ENCODE assay signal across 20 cellular contexts in the genomic region with DNA sequence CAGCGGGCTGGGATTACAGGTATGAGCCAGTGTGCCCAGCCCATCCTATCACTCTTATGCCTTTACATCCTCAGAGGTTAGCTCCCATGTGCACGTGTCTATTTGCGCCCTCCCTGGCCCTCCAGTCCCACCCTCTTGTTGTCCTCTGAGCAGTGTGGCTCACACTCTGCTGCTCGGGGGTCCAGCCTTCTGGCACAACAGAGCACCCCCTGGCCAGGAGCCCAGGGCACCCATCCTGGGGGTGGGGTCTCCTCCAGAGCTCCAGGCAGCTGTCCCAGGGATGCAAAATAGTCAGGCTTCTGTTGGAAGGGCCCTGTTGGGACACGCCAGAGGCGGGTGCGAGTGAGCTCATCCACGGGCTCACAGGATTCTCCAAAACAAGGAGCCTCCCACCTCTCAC. TPM values are rescaled to one million over a fixed set of nuclear protein-coding genes. Genes with fewer than 3 reads are reported as not detected.
DNase-seq lines count a peak whose midpoint lies in the region; ATAC-seq lines count a peak whose summit lies in the region.
"Had no signal": no experiment of that assay in that cellular context is flagged by ENCODE, and none has a peak within 500 bp of the region (broad histone marks: within the 10 kb centered on the region; RNA-seq: fewer than 3 reads in every experiment).

No MANE protein-coding gene starts in this region.

- WGBS in esophagus, 2 donors: 60 to 64% methylated on average over 8 of the region's 8 CpGs
- no CpG with 5 or more reads among the region's 8 CpGs for WGBS in neuronal stem cell (ENCODE audit: extremely low coverage in 2 of 2, insufficient read length in 2 of 2, insufficient replicate concordance in 1 of 2), 2 donors

- DNase-seq in activated naive CD4-positive, alpha-beta T cell treated with anti-CD3 and anti-CD28 coated beads, Interleukin-2, amount 50 U/mL, for 72 hours (ENCODE audit: low spot score in 2 of 2): no peak
- no peak for DNase-seq in activated naive CD4-positive, alpha-beta T cell (lab: John Stamatoyannopoulos, UW)
- DNase-seq in NCI-H1694 (lab: John Stamatoyannopoulos, UW) (peak; percentile 60), neuronal stem cell (ENCODE audit: low spot score) (no peak)
- DNase-seq in activated T-helper 2 cell treated with anti-CD3 and anti-CD28 coated beads, Interferon-gamma antibody, Interleukin-2, Interleukin-4, amounts not matched to agents 10 μg/mL and 5 μg/mL and 100 μg/mL, durations not matched to agents 14 hours and 24 hours and 36 hours (ENCODE audit: low spot score): no peak
- no peak for DNase-seq in central memory CD4-positive, alpha-beta T cell
- DNase-seq: DMS79 treated with DMSO at 0.1 percent for 48 hours, GM23248, NCI-H1092 treated with DMSO at 0.1 percent for 48 hours, NCI-H146, NCI-H2081 treated with DMSO at 0.1 percent for 48 hours, SHP77 had no signal

- H3K9me3 ChIP-seq in esophagus (ENCODE audit: control insufficient read depth in 2 of 2, insufficient read depth in 1 of 2, low read depth in 1 of 2, low read length in 1 of 2) (no peaks in the 10 kb centered on the region), neuronal stem cell (replicated peaks in 1 of 2; ENCODE audit: control insufficient read depth in 2 of 2, insufficient read depth in 1 of 2, low read depth in 1 of 2, low read length in 2 of 2) (no peaks in the 10 kb centered on the region)
- H3K9me3 ChIP-seq: HAP-1 had no signal

- no peak overlapping the region for H3K4me2 ChIP-seq in neuronal stem cell (ENCODE audit: insufficient read depth, low read length, poor library complexity, severe bottlenecking)

- H3K4me1 Mint-ChIP-seq in activated T-helper 2 cell treated with anti-CD3 and anti-CD28 coated beads, Interferon-gamma antibody, Interleukin-2, Interleukin-4, amounts not matched to agents 10 μg/mL and 5 μg/mL and 100 μg/mL, durations not matched to agents 14 hours and 24 hours and 36 hours (ENCODE audit: low read depth): no peaks in the 10 kb centered on the region

- peak overlapping the region; percentile 66 for H2BK5ac ChIP-seq in neuronal stem cell (ENCODE audit: low read length)

- H3K27me3 ChIP-seq in esophagus (ENCODE audit: control insufficient read depth in 1 of 2, insufficient read depth in 2 of 2, low read length in 2 of 2) (no peaks in the 10 kb centered on the region), neuronal stem cell (ENCODE audit: control insufficient read depth in 3 of 3, insufficient read depth in 3 of 3, low read depth in 1 of 3, low read length in 3 of 3) (peaks cover 0 to 13% (median 0%) of the 10 kb centered on the region in 3 experiments)

- no peaks in the 10 kb centered on the region for H3K36me3 Mint-ChIP-seq in activated naive CD4-positive, alpha-beta T cell treated with anti-CD3 and anti-CD28 coated beads, Interleukin-2, amount 50 U/mL, for 72 hours
- peaks cover 2% of the 10 kb centered on the region for H3K36me3 Mint-ChIP-seq in activated T-helper 2 cell treated with anti-CD3 and anti-CD28 coated beads, Interferon-gamma antibody, Interleukin-2, Interleukin-4, amounts not matched to agents 10 μg/mL and 5 μg/mL and 100 μg/mL, durations not matched to agents 14 hours and 24 hours and 36 hours (ENCODE audit: low read depth)

- H4K91ac ChIP-seq in neuronal stem cell (ENCODE audit: low read depth, low read length, poor library complexity): no peak overlapping the region

- no peak overlapping the region for H3K14ac ChIP-seq in neuronal stem cell (ENCODE audit: low read length)

- H3K4me1 ChIP-seq in esophagus (ENCODE audit: control insufficient read depth in 2 of 2, insufficient read depth in 2 of 2, low read length in 1 of 2) (peaks cover 0 to 37% of the 10 kb centered on the region in 2 donors), neuronal stem cell (ENCODE audit: control insufficient read depth in 2 of 2, insufficient read depth in 1 of 2, low read depth in 1 of 2, low read length in 2 of 2) (peaks cover 0 to 7% of the 10 kb centered on the region in 2 donors)
- H3K4me1 ChIP-seq: HAP-1 had no signal

- peak overlapping the region; percentile 72 for H2BK120ac ChIP-seq in neuronal stem cell (ENCODE audit: low read depth, low read length)

- H3K9ac ChIP-seq in neuronal stem cell (ENCODE audit: low read depth, low read length, poor library complexity): peak overlapping the region; percentile 0
- H3K9ac ChIP-seq: GM23248 had no signal

- intact Hi-C loops in activated T-helper 2 cell treated with anti-CD3 and anti-CD28 coated beads, Interferon-gamma antibody, Interleukin-2, Interleukin-4, amounts not matched to agents 10 μg/mL and 5 μg/mL and 100 μg/mL, durations not matched to agents 14 hours and 24 hours and 36 hours (cut with micrococcal nuclease): loop anchor here (10.0 kb wide), 1 partner anchor 51 kb away; no protein-coding TSS in a partner anchor

- H2AFZ ChIP-seq in neuronal stem cell (ENCODE audit: low read length): no peak overlapping the region
- H2AFZ ChIP-seq: GM23248 had no signal

- H3K27ac Mint-ChIP-seq in activated naive CD4-positive, alpha-beta T cell treated with anti-CD3 and anti-CD28 coated beads, Interleukin-2, amount 50 U/mL, for 72 hours: peak overlapping the region; percentile 62 to 87
- H3K27ac Mint-ChIP-seq in activated T-helper 2 cell treated with anti-CD3 and anti-CD28 coated beads, Interferon-gamma antibody, Interleukin-2, Interleukin-4, amounts not matched to agents 10 μg/mL and 5 μg/mL and 100 μg/mL, durations not matched to agents 14 hours and 24 hours and 36 hours: no peak overlapping the region

- H3K9me3 Mint-ChIP-seq in activated naive CD4-positive, alpha-beta T cell treated with anti-CD3 and anti-CD28 coated beads, Interleukin-2, amount 50 U/mL, for 72 hours: no peaks in the 10 kb centered on the region
- H3K9me3 Mint-ChIP-seq in activated T-helper 2 cell treated with anti-CD3 and anti-CD28 coated beads, Interferon-gamma antibody, Interleukin-2, Interleukin-4, amounts not matched to agents 10 μg/mL and 5 μg/mL and 100 μg/mL, durations not matched to agents 14 hours and 24 hours and 36 hours: no peaks in the 10 kb centered on the region

- H3K4me3 Mint-ChIP-seq in activated T-helper 2 cell treated with anti-CD3 and anti-CD28 coated beads, Interferon-gamma antibody, Interleukin-2, Interleukin-4, amounts not matched to agents 10 μg/mL and 5 μg/mL and 100 μg/mL, durations not matched to agents 14 hours and 24 hours and 36 hours (ENCODE audit: low read depth): no peak overlapping the region
- H3K4me3 Mint-ChIP-seq: B cell had no signal

- H2BK15ac ChIP-seq in neuronal stem cell (ENCODE audit: low read length): no peak overlapping the region

- peak overlapping the region; percentile 23 to 73 for H3K27ac ChIP-seq in esophagus (ENCODE audit: low read depth in 2 of 2, low read length in 1 of 2)
- H3K27ac ChIP-seq in neuronal stem cell (replicated peaks; ENCODE audit: low read length): no peak overlapping the region
- H3K27ac ChIP-seq: 22Rv1, GM23248 had no signal

- H3K4ac ChIP-seq in neuronal stem cell (ENCODE audit: low read length): no peak overlapping the region

- H3K36me3 ChIP-seq in esophagus (ENCODE audit: control insufficient read depth in 2 of 2, insufficient read depth in 2 of 2, low read length in 1 of 2) (no peaks in the 10 kb centered on the region), neuronal stem cell (replicated peaks in 1 of 2; ENCODE audit: control insufficient read depth in 2 of 2, insufficient read depth in 2 of 2, low read length in 2 of 2) (no peaks in the 10 kb centered on the region)
- H3K36me3 ChIP-seq: HAP-1 had no signal

- no peaks in the 10 kb centered on the region for H3K79me1 ChIP-seq in neuronal stem cell (ENCODE audit: low read depth, low read length)

- no peak overlapping the region for H4K8ac ChIP-seq in neuronal stem cell (ENCODE audit: low read depth, low read length)

- H3K4me3 ChIP-seq in esophagus (ENCODE audit: low read depth in 1 of 2, low read length in 2 of 2) (no peak overlapping the region), neuronal stem cell (ENCODE audit: low read length in 2 of 2) (no peak overlapping the region)
- H3K4me3 ChIP-seq: GM23248, HAP-1 had no signal

- no peaks in the 10 kb centered on the region for H3K27me3 Mint-ChIP-seq in activated T-helper 2 cell treated with anti-CD3 and anti-CD28 coated beads, Interferon-gamma antibody, Interleukin-2, Interleukin-4, amounts not matched to agents 10 μg/mL and 5 μg/mL and 100 μg/mL, durations not matched to agents 14 hours and 24 hours and 36 hours (ENCODE audit: low read depth)
- H3K27me3 Mint-ChIP-seq: B cell had no signal

- no peak overlapping the region for H3K23ac ChIP-seq in neuronal stem cell (ENCODE audit: low read depth, low read length, poor library complexity)

- no peak for ATAC-seq in activated naive CD4-positive, alpha-beta T cell treated with anti-CD3 and anti-CD28 coated beads, Interleukin-2, amount 50 U/mL, for 72 hours
- no peak for ATAC-seq in GM21390 (IDR thresholded peaks at IDR 0.05; ENCODE audit: unreplicated experiment)
- ATAC-seq: Panc1 had no signal

- peak overlapping the region; percentile 98 for H2BK12ac ChIP-seq in neuronal stem cell (ENCODE audit: low read length)

- peak overlapping the region; percentile 99 for H2AK5ac ChIP-seq in neuronal stem cell (ENCODE audit: low read depth, low read length)

- H3K18ac ChIP-seq in neuronal stem cell (ENCODE audit: low read length): peak overlapping the region; percentile 24

RNA-seq across cellular contexts. Expression of gene FAM83G, which starts 11.7 kb away (rescaled TPM):
- 10 to 100 TPM in 1 of 2 donors, 1 to 10 TPM in 1; 9.4 to 13.7 TPM for total RNA-seq in activated naive CD4-positive, alpha-beta T cell treated with anti-CD3 and anti-CD28 coated beads, Interleukin-2, amount 50 U/mL, for 72 hours
- 10 to 100 TPM; 33.2 to 37.1 TPM for polyA plus RNA-seq in esophagus
- 9.5 TPM for polyA plus RNA-seq in neuronal stem cell (2013, experiment 1 of 2)
- 9.7 TPM for polyA plus RNA-seq in neuronal stem cell (2013, experiment 2 of 2)
- total RNA-seq in activated T-helper 2 cell treated with anti-CD3 and anti-CD28 coated beads, Interferon-gamma antibody, Interleukin-2, Interleukin-4, amounts not matched to agents 10 μg/mL and 5 μg/mL and 100 μg/mL, durations not matched to agents 14 hours and 24 hours and 36 hours: 14.0 and 15.3 TPM in 2 replicates

RNA-seq across cellular contexts. Expression of gene GRAP, which starts 30.5 kb away (rescaled TPM):
- total RNA-seq in activated naive CD4-positive, alpha-beta T cell treated with anti-CD3 and anti-CD28 coated beads, Interleukin-2, amount 50 U/mL, for 72 hours: 10 to 100 TPM; 12.7 to 13.7 TPM
- 1 to 10 TPM; 1.2 to 1.3 TPM for polyA plus RNA-seq in esophagus
- polyA plus RNA-seq in neuronal stem cell (2013, experiment 1 of 2): 0.08 TPM
- 0.11 TPM for polyA plus RNA-seq in neuronal stem cell (2013, experiment 2 of 2)
- total RNA-seq in activated T-helper 2 cell treated with anti-CD3 and anti-CD28 coated beads, Interferon-gamma antibody, Interleukin-2, Interleukin-4, amounts not matched to agents 10 μg/mL and 5 μg/mL and 100 μg/mL, durations not matched to agents 14 hours and 24 hours and 36 hours: 9.4 and 10.9 TPM in 2 replicates
- total RNA-seq: GM23248, LHCN-M2, NCI-H460 had no signal
- polyA plus RNA-seq: GM23248 had no signal
